14 cellular contexts compared by ENCODE assay signal in genomic region chr1:54564312-54565112, GRCh38. TPM values are rescaled to one million over a fixed set of nuclear protein-coding genes. Genes with fewer than 3 reads are reported as not detected.
A peak's percentile ranks its signal among the peaks of the same experiment; 100 is the strongest.
DNase-seq lines count a peak whose midpoint lies in the region; ATAC-seq, FAIRE-seq and TF ChIP-seq lines count a peak whose summit lies in the region.
"Had no signal": no experiment of that assay in that cellular context is flagged by ENCODE, and none has a peak within 500 bp of the region (broad histone marks: within the 10 kb centered on the region; RNA-seq: fewer than 3 reads in every experiment).

No MANE protein-coding gene starts in this region.

- H2BK15ac ChIP-seq in H1 (ENCODE audit: low read length) (0 out of 2 replicates have a peak overlapping the region, but pooled peaks have one; percentile 16), neuronal stem cell (ENCODE audit: low read length) (no peak overlapping the region)

- H3K4ac ChIP-seq in H1 (replicated peaks; ENCODE audit: insufficient read length, low read depth, low read length) = no peak overlapping the region
- H3K4ac ChIP-seq in neuronal stem cell (ENCODE audit: low read length) = no peak overlapping the region

- H3K27ac ChIP-seq in H1 (ENCODE audit: low read depth, low read length) (no peak overlapping the region), neuronal stem cell (replicated peaks; ENCODE audit: low read length) (no peak overlapping the region)
- H3K27ac ChIP-seq: WERI-Rb-1 had no signal

- H2BK5ac ChIP-seq in H1 (ENCODE audit: low read depth, low read length) (no peak overlapping the region), neuronal stem cell (ENCODE audit: low read length) (no peak overlapping the region)

- H3K79me1 ChIP-seq in H1 (ENCODE audit: low read depth, low read length) (no peaks in the 10 kb centered on the region), neuronal stem cell (ENCODE audit: low read depth, low read length) (no peaks in the 10 kb centered on the region)

- no peaks in the 10 kb centered on the region for H3K36me3 ChIP-seq in H1 (ENCODE audit: control insufficient read depth in 2 of 4, insufficient read depth in 4 of 4, low read length in 3 of 4)
- H3K36me3 ChIP-seq in neuronal stem cell (replicated peaks in 1 of 2; ENCODE audit: control insufficient read depth in 2 of 2, insufficient read depth in 2 of 2, low read length in 2 of 2) = no peaks in the 10 kb centered on the region
- H3K36me3 ChIP-seq: WERI-Rb-1 had no signal

- H3K23me2 ChIP-seq in H1 (ENCODE audit: low read depth, low read length) = no peaks in the 10 kb centered on the region

- no peak overlapping the region for H4K5ac ChIP-seq in H1 (ENCODE audit: insufficient read length, low read depth, low read length)

- H2BK20ac ChIP-seq in H1 (ENCODE audit: low read length) = 0 out of 2 replicates have a peak overlapping the region, but pooled peaks have one; percentile 61

- H3K56ac ChIP-seq in H1 (replicated peaks; ENCODE audit: insufficient read length, low read depth, low read length) = no peak overlapping the region

- H4K8ac ChIP-seq in H1 (ENCODE audit: extremely low read depth, insufficient read depth, low read length) = no peak overlapping the region
- H4K8ac ChIP-seq in neuronal stem cell (ENCODE audit: low read depth, low read length) = no peak overlapping the region

- H3K27me3 Mint-ChIP-seq in effector memory CD8-positive, alpha-beta T cell = no peaks in the 10 kb centered on the region
- H3K27me3 Mint-ChIP-seq: activated T-helper 17 cell treated with anti-CD3 and anti-CD28 coated beads, Interleukin-2, amount 50 U/mL, for 72 hours; naive thymus-derived CD8-positive, alpha-beta T cell had no signal

- H4K91ac ChIP-seq in H1 (replicated peaks; ENCODE audit: insufficient read length, low read length) = no peak overlapping the region
- H4K91ac ChIP-seq in neuronal stem cell (ENCODE audit: low read depth, low read length, poor library complexity) = no peak overlapping the region

- H2AK5ac ChIP-seq in H1 (ENCODE audit: low read depth, low read length) (no peak overlapping the region), neuronal stem cell (ENCODE audit: low read depth, low read length) (no peak overlapping the region)

- H2BK12ac ChIP-seq in H1 (ENCODE audit: low read depth, low read length) = peak overlapping the region; percentile 23; the same call in 1 of the 2 replicates
- H2BK12ac ChIP-seq in neuronal stem cell (ENCODE audit: low read length) = no peak overlapping the region

- TF ChIP-seq POLR2A in H1 (IDR thresholded peaks at IDR 0.05; ENCODE audit: control extremely low read depth in 1 of 2, low read depth in 2 of 2, low read length in 2 of 2) = no peak

- POLR2A ChIA-PET in H1 (lab: Charles Lee; ENCODE audit: partially characterized antibody) = interaction anchor here (0.9 to 3.0 kb wide), 8 partner anchors 7 to 22 kb away, joined by 3 to 11 read pairs (median 4); partner anchors contain the start of gene ACOT11

- peaks cover 3 to 11% (median 3%) of the 10 kb centered on the region in 4 experiments for H3K4me1 ChIP-seq in H1 (replicated peaks in 1 of 4; ENCODE audit: control insufficient read depth in 3 of 4, insufficient read depth in 4 of 4, low read length in 3 of 4)
- peaks cover 0 to 10% of the 10 kb centered on the region in 2 donors for H3K4me1 ChIP-seq in neuronal stem cell (ENCODE audit: control insufficient read depth in 2 of 2, insufficient read depth in 1 of 2, low read depth in 1 of 2, low read length in 2 of 2)

- TF ChIP-seq RAD21 in H1 (IDR thresholded peaks at IDR 0.05 in 1 of 2, conservative IDR thresholded peaks at IDR 0.05 in 1 of 2; ENCODE audit: low read depth in 2 of 2, low read length in 2 of 2) = no peak

- H3K27ac Mint-ChIP-seq in effector memory CD8-positive, alpha-beta T cell = peak overlapping the region in 1 of 2 donors; percentile 9
- H3K27ac Mint-ChIP-seq: activated T-helper 17 cell treated with anti-CD3 and anti-CD28 coated beads, Interleukin-2, amount 50 U/mL, for 72 hours had no signal

- no peak overlapping the region for H2AFZ ChIP-seq in H1 (ENCODE audit: low read length)
- H2AFZ ChIP-seq in neuronal stem cell (ENCODE audit: low read length) = no peak overlapping the region

- no peak overlapping the region for H3K9ac ChIP-seq in H1 (replicated peaks in 1 of 4; ENCODE audit: extremely low read depth in 1 of 4, low read depth in 3 of 4, low read length in 3 of 4)
- H3K9ac ChIP-seq in neuronal stem cell (ENCODE audit: low read depth, low read length, poor library complexity) = no peak overlapping the region

- no peak overlapping the region for H3K23ac ChIP-seq in H1 (ENCODE audit: insufficient read length)
- no peak overlapping the region for H3K23ac ChIP-seq in neuronal stem cell (ENCODE audit: low read depth, low read length, poor library complexity)

- H3K18ac ChIP-seq in H1 (ENCODE audit: extremely low read depth, low read length) = peak overlapping the region; percentile 19
- peak overlapping the region; percentile 19 for H3K18ac ChIP-seq in neuronal stem cell (ENCODE audit: low read length)

- no peaks in the 10 kb centered on the region for H3K36me3 Mint-ChIP-seq in effector memory CD8-positive, alpha-beta T cell (ENCODE audit: insufficient read depth)
- H3K36me3 Mint-ChIP-seq: naive thymus-derived CD8-positive, alpha-beta T cell had no signal

- H3K9me3 ChIP-seq in H1 (ENCODE audit: insufficient read depth in 2 of 2, low read depth in 1 of 2, low read length in 1 of 2) (peaks cover 0 to 5% of the 10 kb centered on the region in 2 experiments; a peak in 2 of 4 replicates), neuronal stem cell (replicated peaks in 1 of 2; ENCODE audit: control insufficient read depth in 2 of 2, insufficient read depth in 1 of 2, low read depth in 1 of 2, low read length in 2 of 2) (peaks cover 0 to 2% of the 10 kb centered on the region in 2 donors)

- H3K9me3 Mint-ChIP-seq in effector memory CD8-positive, alpha-beta T cell = no peaks in the 10 kb centered on the region
- H3K9me3 Mint-ChIP-seq: activated T-helper 17 cell treated with anti-CD3 and anti-CD28 coated beads, Interleukin-2, amount 50 U/mL, for 72 hours; naive thymus-derived CD8-positive, alpha-beta T cell had no signal

- TF ChIP-seq CTCF in H1 (IDR thresholded peaks at IDR 0.05; ENCODE audit: control extremely low read depth in 1 of 3, insufficient read depth in 1 of 3, low read depth in 1 of 3, low read length in 3 of 3) = no peak

- CTCF ChIA-PET in H1 (lab: Charles Lee; ENCODE audit: partially characterized antibody) = interaction anchor here (0.7 to 1.8 kb wide), 8 partner anchors 8 to 294 kb away, joined by 3 to 8 read pairs (median 3); partner anchors contain the start of gene ACOT11

- H3K4me3 ChIP-seq in H1 (ENCODE audit: extremely low read depth in 1 of 4, insufficient read depth in 2 of 4, low read depth in 3 of 4, low read length in 4 of 4) (no peak overlapping the region), neuronal stem cell (ENCODE audit: low read length in 2 of 2) (no peak overlapping the region)

- H3K14ac ChIP-seq in H1 (ENCODE audit: insufficient read length) (no peak overlapping the region), neuronal stem cell (ENCODE audit: low read length) (no peak overlapping the region)

- H3K4me3 Mint-ChIP-seq in effector memory CD8-positive, alpha-beta T cell = no peak overlapping the region
- H3K4me3 Mint-ChIP-seq: activated T-helper 17 cell treated with anti-CD3 and anti-CD28 coated beads, Interleukin-2, amount 50 U/mL, for 72 hours; naive thymus-derived CD8-positive, alpha-beta T cell had no signal

- H3K4me2 ChIP-seq in H1 (ENCODE audit: insufficient read depth in 1 of 2, low read depth in 2 of 2, low read length in 2 of 2) (no peak overlapping the region; a peak in 1 of 4 replicates), neuronal stem cell (ENCODE audit: insufficient read depth, low read length, poor library complexity, severe bottlenecking) (no peak overlapping the region)

- no peaks in the 10 kb centered on the region for H3K79me2 ChIP-seq in H1 (ENCODE audit: control insufficient read depth in 1 of 2, insufficient read depth in 2 of 2, low read length in 2 of 2)

- no peaks in the 10 kb centered on the region; a peak in 1 of 7 replicates for H3K27me3 ChIP-seq in H1 (replicated peaks in 1 of 4; ENCODE audit: control insufficient read depth in 3 of 4, extremely low read depth in 1 of 4, insufficient read depth in 3 of 4, low read length in 3 of 4)
- no peaks in the 10 kb centered on the region for H3K27me3 ChIP-seq in neuronal stem cell (ENCODE audit: control insufficient read depth in 3 of 3, insufficient read depth in 3 of 3, low read depth in 1 of 3, low read length in 3 of 3)

- no peaks in the 10 kb centered on the region for H3K4me1 Mint-ChIP-seq in effector memory CD8-positive, alpha-beta T cell (ENCODE audit: low read depth in 2 of 2)
- H3K4me1 Mint-ChIP-seq: activated T-helper 17 cell treated with anti-CD3 and anti-CD28 coated beads, Interleukin-2, amount 50 U/mL, for 72 hours had no signal

- FAIRE-seq in H1 (lab: Jason Lieb, UNC) = no peak

- TF ChIP-seq EP300 in H1 (IDR thresholded peaks at IDR 0.05; ENCODE audit: borderline replicate concordance in 1 of 2, low read depth in 2 of 2, low read length in 2 of 2) = no peak

- H2BK120ac ChIP-seq in H1 (replicated peaks; ENCODE audit: low read depth, low read length) (no peak overlapping the region), neuronal stem cell (ENCODE audit: low read depth, low read length) (no peak overlapping the region)

- 74% methylated on average over 17 of the region's 17 CpGs; no CpG with 5 or more reads in 1 of the 2 experiments for WGBS in H1 (ENCODE audit: extremely low coverage in 1 of 2, insufficient coverage in 1 of 2, insufficient read length in 1 of 2, insufficient replicate concordance in 2 of 2, low coverage in 1 of 2, low lambda C conversion rate in 2 of 2, missing lambda C conversion rate in 1 of 2), 2 experiments
- no CpG with 5 or more reads among the region's 17 CpGs for WGBS in neuronal stem cell (ENCODE audit: extremely low coverage in 2 of 2, insufficient read length in 2 of 2, insufficient replicate concordance in 1 of 2), 2 donors

- no peaks in the 10 kb centered on the region for H4K20me1 ChIP-seq in H1 (replicated peaks in 1 of 2; ENCODE audit: control insufficient read depth in 1 of 2, insufficient read depth in 2 of 2, low read length in 2 of 2)

- ATAC-seq in GM18511 (IDR thresholded peaks at IDR 0.05; ENCODE audit: unreplicated experiment) (no peak), GM21360 (IDR thresholded peaks at IDR 0.05; ENCODE audit: unreplicated experiment) (no peak)
- no peak for ATAC-seq in effector memory CD8-positive, alpha-beta T cell (replicated peaks)
- ATAC-seq: activated T-helper 17 cell treated with anti-CD3 and anti-CD28 coated beads, Interleukin-2, amount 50 U/mL, for 72 hours; naive thymus-derived CD8-positive, alpha-beta T cell had no signal

- DNase-seq in DMS53 (lab: John Stamatoyannopoulos, UW) = peak; percentile 89
- peak; percentile 30 for DNase-seq in NCI-H187 treated with DMSO at 0.1 percent for 48 hours (lab: John Stamatoyannopoulos, UW)
- DNase-seq in H1 (ENCODE audit: low read depth in 1 of 2, low spot score in 2 of 2) = no peak
- DNase-seq in neuronal stem cell (ENCODE audit: low spot score) = no peak
- DNase-seq in stimulated activated CD4-positive, alpha-beta T cell treated with anti-CD3 and anti-CD28 coated beads, Interleukin-2, amount 100 ng/mL, for 48 hours = no peak
- DNase-seq in effector memory CD8-positive, alpha-beta T cell = no peak
- DNase-seq: C1 segment of cervical spinal cord, substantia nigra, WERI-Rb-1 had no signal

RNA-seq across cellular contexts. Expression of gene ACOT11, which starts 16.5 kb away (rescaled TPM):
- total RNA-seq in H1 (2021; fragmentation: NEBNext Ultra II Directional; extraction: Animal tissue kit (Norgen Biotek cat#: 25700)) = 3.5 and 3.8 TPM in 2 replicates
- 4.5 and 5.6 TPM in 2 replicates for polyA plus RNA-seq in H1 (2011; rRNA removed)
- 4.2 TPM for polyA plus RNA-seq in H1 (2011; cell fraction: cytosol; rRNA removed)
- 9.9 TPM for polyA plus RNA-seq in H1 (2011; cell fraction: nucleus; rRNA removed)
- polyA plus RNA-seq in H1 (2012, experiment 1 of 2) = 2.9 to 4.1 TPM (median 3.4 TPM) in 4 replicates
- 3.2 TPM for polyA plus RNA-seq in H1 (2012, experiment 2 of 2)
- polyA plus RNA-seq in H1 (2013, experiment 1 of 2) = 2.8 TPM
- 2.5 TPM for polyA plus RNA-seq in H1 (2013, experiment 2 of 2)
- polyA minus RNA-seq in H1 (2011; rRNA and poly(A)+ RNA removed) = 6.1 and 6.3 TPM in 2 replicates
- polyA minus RNA-seq in H1 (2011; cell fraction: cytosol; rRNA and poly(A)+ RNA removed) = 1.8 TPM
- 8.7 TPM for polyA minus RNA-seq in H1 (2011; cell fraction: nucleus; rRNA and poly(A)+ RNA removed)
- 0.82 TPM for polyA plus RNA-seq in neuronal stem cell (2013, experiment 1 of 2)
- 0.90 TPM for polyA plus RNA-seq in neuronal stem cell (2013, experiment 2 of 2)

RNA-seq across cellular contexts. Expression of gene FAM151A, which starts 58.8 kb away (rescaled TPM):
- total RNA-seq in H1 (2021; fragmentation: NEBNext Ultra II Directional; extraction: Animal tissue kit (Norgen Biotek cat#: 25700)) = not detected in 2 replicates
- polyA plus RNA-seq in H1 (2011; rRNA removed) = 0.08 TPM in 1 of 2 replicates, not detected in the other
- 0.08 TPM for polyA plus RNA-seq in H1 (2011; cell fraction: cytosol; rRNA removed)
- 0.07 TPM for polyA plus RNA-seq in H1 (2011; cell fraction: nucleus; rRNA removed)
- not detected in 4 replicates for polyA plus RNA-seq in H1 (2012, experiment 1 of 2)
- not detected for polyA plus RNA-seq in H1 (2012, experiment 2 of 2)
- 0.08 TPM for polyA plus RNA-seq in H1 (2013, experiment 1 of 2)
- polyA plus RNA-seq in H1 (2013, experiment 2 of 2) = 0.06 TPM
- not detected in 2 replicates for polyA minus RNA-seq in H1 (2011; rRNA and poly(A)+ RNA removed)
- not detected for polyA minus RNA-seq in H1 (2011; cell fraction: cytosol; rRNA and poly(A)+ RNA removed)
- not detected for polyA minus RNA-seq in H1 (2011; cell fraction: nucleus; rRNA and poly(A)+ RNA removed)
- not detected for polyA plus RNA-seq in neuronal stem cell (2013, experiment 1 of 2)
- polyA plus RNA-seq in neuronal stem cell (2013, experiment 2 of 2) = not detected
- total RNA-seq: activated T-helper 17 cell treated with anti-CD3 and anti-CD28 coated beads, Interleukin-2, amount 50 U/mL, for 72 hours; naive thymus-derived CD8-positive, alpha-beta T cell; RPMI7951 had no signal
- polyA plus RNA-seq: naive thymus-derived CD8-positive, alpha-beta T cell had no signal

Comparison
In these comparisons a context has a peak if more than half of its experiments do, and no peak if none do; other contexts are left out.
1. DNase-seq: peak in DMS53 (single experiment) and NCI-H187 treated with DMSO at 0.1 percent for 48 hours (single experiment); none in H1 (0 of 2), neuronal stem cell (single experiment), stimulated activated CD4-positive, alpha-beta T cell treated with anti-CD3 and anti-CD28 coated beads, Interleukin-2, amount 100 ng/mL, for 48 hours (0 of 2) and effector memory CD8-positive, alpha-beta T cell (0 of 3).